ENCODE assay signal across 8 cellular contexts in genomic region chr16:81095653-81095952, GRCh38. TPM values are rescaled to one million over a fixed set of nuclear protein-coding genes. Genes with fewer than 3 reads are reported as not detected.
A peak's percentile ranks its signal among the peaks of the same experiment; 100 is the strongest.
DNase-seq lines count a peak whose midpoint lies in the region; ATAC-seq and TF ChIP-seq lines count a peak whose summit lies in the region.

No MANE protein-coding gene starts in this region.

- ATAC-seq in GM19452 (IDR thresholded peaks at IDR 0.05; ENCODE audit: unreplicated experiment) (peak; percentile 9), natural killer cell (no peak)

- H3K27me3 ChIP-seq in HL-60 (ENCODE audit: insufficient read depth, poor library complexity, severe bottlenecking), result no peaks in the 10 kb centered on the region

- H3K27me3 Mint-ChIP-seq in chondrocyte (ENCODE audit: low read depth) (no peaks in the 10 kb centered on the region), natural killer cell (ENCODE audit: low read depth in 2 of 2) (no peaks in the 10 kb centered on the region)

- intact Hi-C loops in natural killer cell (cut with micrococcal nuclease), result loop anchor here (5.0 kb wide), 1 partner anchor 88 kb away; the partner anchor contains the start of genes CENPN and CMC2

- peak overlapping the region; percentile 69 for H3K4me3 ChIP-seq in HL-60 (replicated peaks; ENCODE audit: insufficient read depth, low read length)

- peak overlapping the region; percentile 88 for H3K27ac ChIP-seq in HL-60 (replicated peaks)

- H3K27ac Mint-ChIP-seq in chondrocyte (ENCODE audit: unreplicated experiment) (peak overlapping the region; percentile 81), natural killer cell (no peak overlapping the region)

- H3K4me1 Mint-ChIP-seq in chondrocyte (ENCODE audit: low read depth) (peaks cover 15% of the 10 kb centered on the region), natural killer cell (peaks cover 6% of the 10 kb centered on the region in 2 donors)

- TF ChIP-seq CTCF in HL-60 (IDR thresholded peaks at IDR 0.05; ENCODE audit: insufficient read depth, low read length), result no peak
- no peak for TF ChIP-seq CTCF in chondrocyte (IDR thresholded peaks at IDR 0.05)
- TF ChIP-seq CTCF in natural killer cell (IDR thresholded peaks at IDR 0.05), result no peak

- H3K36me3 Mint-ChIP-seq in chondrocyte (ENCODE audit: low read depth) (no peaks in the 10 kb centered on the region), natural killer cell (no peaks in the 10 kb centered on the region)

- H3K9me3 Mint-ChIP-seq in chondrocyte (ENCODE audit: low read depth) (no peaks in the 10 kb centered on the region), natural killer cell (peaks cover 2% of the 10 kb centered on the region in 2 donors)

- H3K4me3 Mint-ChIP-seq in chondrocyte (ENCODE audit: unreplicated experiment), result peak overlapping the region; percentile 77
- peak overlapping the region; percentile 91 for H3K4me3 Mint-ChIP-seq in natural killer cell

- DNase-seq in HL-60 (ENCODE audit: low read depth in 1 of 2, low spot score in 1 of 2) (no peak), chondrocyte (ENCODE audit: low spot score) (no peak), natural killer cell (no peak), AG08395 (ENCODE audit: low spot score) (no peak), germinal center (ENCODE audit: low spot score) (no peak), putamen (ENCODE audit: low spot score) (no peak), NCI-H1092 treated with DMSO at 0.1 percent for 48 hours (lab: John Stamatoyannopoulos, UW) (no peak)

RNA-seq across cellular contexts. Expression of gene GCSH, which starts 0.6 kb away (rescaled TPM):
- total RNA-seq in chondrocyte (16.3 to 19.9 TPM (median 16.4 TPM) in 3 replicates), natural killer cell (1 to 10 TPM; 2.6 to 4.3 (median 2.7) TPM)

RNA-seq across cellular contexts. Expression of gene C16orf46, which starts 18.6 kb away (rescaled TPM):
- total RNA-seq in chondrocyte, result 0.35 to 0.36 TPM in 2 of 3 replicates, not detected in the other
- total RNA-seq in natural killer cell, result not detected

RNA-seq across cellular contexts. Expression of gene ATMIN, which starts 60.0 kb away (rescaled TPM):
- 27.9 to 34.5 TPM (median 34.4 TPM) in 3 replicates for total RNA-seq in chondrocyte
- 10 to 100 TPM; 35.3 to 51.8 (median 39.9) TPM for total RNA-seq in natural killer cell
